In genomic region chr6:53064726-53065265, GRCh38 we compare ENCODE assay signal across 8 cellular contexts. TPM values are rescaled to one million over a fixed set of nuclear protein-coding genes. Genes with fewer than 3 reads are reported as not detected.
A peak's percentile ranks its signal among the peaks of the same experiment; 100 is the strongest.
DNase-seq lines count a peak whose midpoint lies in the region; ATAC-seq and TF ChIP-seq lines count a peak whose summit lies in the region.

No MANE protein-coding gene starts in this region.

- peak overlapping the region; percentile 87 for H3K27ac Mint-ChIP-seq in T-helper 17 cell

- TF ChIP-seq CTCF in GM13977 (IDR thresholded peaks at IDR 0.05; ENCODE audit: extremely low read depth, insufficient read depth, missing control alignments) (no peak), upper lobe of left lung (IDR thresholded peaks at IDR 0.05) (peak in 2 of 6 experiments; percentile 5 to 21)

- in situ Hi-C loops in GM13977 (cut with MboI; ENCODE audit: low pct_unique_long_range_greater_than_20kb, low sequenced_read_pairs, unreplicated experiment) = no loop called here

- peaks cover 26 to 54% (median 40%) of the 10 kb centered on the region in 4 donors for H3K4me1 ChIP-seq in upper lobe of left lung

- H3K27me3 ChIP-seq in upper lobe of left lung = no peaks in the 10 kb centered on the region

- no peaks in the 10 kb centered on the region for H3K36me3 Mint-ChIP-seq in T-helper 17 cell (ENCODE audit: low read depth)

- H3K36me3 ChIP-seq in upper lobe of left lung = peaks cover 0 to 1% (median 0%) of the 10 kb centered on the region in 4 donors

- intact Hi-C loops in left ventricle myocardium superior (cut with micrococcal nuclease) = no loop called here
- intact Hi-C loops in posterior vena cava (cut with DNase I) = no loop called here

- DNase-seq in GM13977 (ENCODE audit: low spot score) (peak; percentile 93), NCI-H187 (lab: John Stamatoyannopoulos, UW) (peak; percentile 86 to 94), T-helper 17 cell (peak; percentile 86 to 91 (median 88)), left ventricle myocardium superior (peak; percentile 97), posterior vena cava (ENCODE audit: low spot score) (peak; percentile 98), upper lobe of left lung (peak; percentile 97 to 99)

- H3K4me1 Mint-ChIP-seq in T-helper 17 cell = peaks cover 38% of the 10 kb centered on the region

- H3K9me3 ChIP-seq in T-helper 17 cell (ENCODE audit: control insufficient read depth, low read length, poor library complexity, severe bottlenecking) (no peaks in the 10 kb centered on the region), upper lobe of left lung (no peaks in the 10 kb centered on the region)

- ATAC-seq in HG02943 (IDR thresholded peaks at IDR 0.05; ENCODE audit: low read depth, unreplicated experiment) (peak; percentile 74), T-helper 17 cell (peak; percentile 89), left ventricle myocardium superior (peak; percentile 86), upper lobe of left lung (ENCODE audit: low FRiP score in 2 of 2) (peak; percentile 95)

- no peak for TF ChIP-seq EP300 in upper lobe of left lung (IDR thresholded peaks at IDR 0.05)

- peak in 1 of 4 donors; percentile 18 for TF ChIP-seq POLR2A in upper lobe of left lung (IDR thresholded peaks at IDR 0.05)

- no peaks in the 10 kb centered on the region for H3K27me3 Mint-ChIP-seq in T-helper 17 cell

- peak overlapping the region; percentile 95 for H3K27ac ChIP-seq in angular gyrus (ENCODE audit: low read depth, low read length)
- H3K27ac ChIP-seq in upper lobe of left lung = peak overlapping the region; percentile 90 to 97 (median 94)

- 0 to 1% methylated on average over 23 to 24 of the region's 26 CpGs for WGBS in upper lobe of left lung, 2 donors

- peak overlapping the region; percentile 93 for H3K4me3 Mint-ChIP-seq in T-helper 17 cell

- H3K4me3 ChIP-seq in upper lobe of left lung = peak overlapping the region; percentile 88 to 94 (median 89)

RNA-seq across cellular contexts. Expression of gene FBXO9, which starts 0.4 kb away (rescaled TPM):
- total RNA-seq in T-helper 17 cell (10 to 100 TPM; 59.0 to 68.6 TPM), left ventricle myocardium superior (54.9 TPM), posterior vena cava (100 to 1,000 TPM in 1 of 2 donors, 10 to 100 TPM in 1; 99.5 to 126 TPM), upper lobe of left lung (10 to 100 TPM; 56.2 to 98.5 (median 83.0) TPM)

RNA-seq across cellular contexts. Expression of gene CILK1, which starts 3.2 kb away (rescaled TPM):
- total RNA-seq in T-helper 17 cell = 1 to 10 TPM; 7.4 to 8.2 TPM
- 7.5 TPM for total RNA-seq in left ventricle myocardium superior
- 10 to 100 TPM; 12.4 to 20.1 TPM for total RNA-seq in posterior vena cava
- total RNA-seq in upper lobe of left lung = 10 to 100 TPM in 3 of 6 donors, 1 to 10 TPM in 3; 9.0 to 25.1 (median 10.3) TPM

Comparison
In these comparisons a context has a peak if more than half of its experiments do, and no peak if none do; other contexts are left out.
1. Peak in every context shown above with its lines: DNase-seq, ATAC-seq, H3K4me3 ChIP-seq and H3K27ac ChIP-seq.